In the genomic region with DNA sequence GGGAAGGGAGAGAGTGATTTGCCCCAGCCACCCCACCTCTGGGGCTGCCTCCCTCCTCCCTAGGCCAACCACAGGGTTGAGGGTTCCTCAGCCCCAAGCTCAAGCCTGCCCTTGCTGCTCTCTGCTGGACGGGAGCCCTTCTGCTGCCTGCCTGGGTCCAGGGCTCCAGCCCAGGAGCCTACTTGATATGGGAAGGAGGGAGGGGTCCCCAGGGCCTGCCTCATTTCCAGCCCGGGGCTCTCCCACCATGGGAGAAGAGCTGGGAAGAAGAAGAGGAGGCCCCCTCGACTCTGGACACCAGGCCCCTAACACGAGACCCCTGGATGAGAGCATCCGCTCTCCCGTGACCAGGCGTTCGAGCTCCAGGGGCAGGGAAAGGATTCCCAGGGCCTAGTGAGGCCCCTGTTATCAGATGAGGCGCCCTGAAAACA, we compare ENCODE assay signal across 8 cellular contexts. TPM values are rescaled to one million over a fixed set of nuclear protein-coding genes. Genes with fewer than 3 reads are reported as not detected.
DNase-seq lines count a peak whose midpoint lies in the region; ATAC-seq and TF ChIP-seq lines count a peak whose summit lies in the region.

No MANE protein-coding gene starts in this region.

- H3K4ac ChIP-seq in trophoblast cell (ENCODE audit: low read depth, low read length) = peak overlapping the region; percentile 97

- intact Hi-C loops in activated CD4-positive, alpha-beta memory T cell treated with anti-CD3 and anti-CD28 coated beads for 36 hours (cut with micrococcal nuclease) = no loop called here

- ATAC-seq in gastroesophageal sphincter = no peak
- no peak for ATAC-seq in GM21515 (IDR thresholded peaks at IDR 0.05; ENCODE audit: unreplicated experiment)

- POLR2A ChIA-PET in activated CD4-positive, alpha-beta memory T cell treated with anti-CD3 and anti-CD28 coated beads for 36 hours (lab: Charles Lee) = interaction anchor here (1.1 to 1.7 kb wide), 3 partner anchors 21 to 77 kb away, joined by 3 to 5 read pairs (median 4); a partner anchor contains a TSS

- no peaks in the 10 kb centered on the region for H3K9me3 ChIP-seq in ES-I3 (ENCODE audit: control insufficient read depth, insufficient read depth, low read length)
- H3K9me3 ChIP-seq in gastroesophageal sphincter = no peaks in the 10 kb centered on the region
- H3K9me3 ChIP-seq in trophoblast cell (ENCODE audit: insufficient read depth, low read depth, low read length) = peaks cover 2% of the 10 kb centered on the region

- peaks cover 29% of the 10 kb centered on the region for H3K79me1 ChIP-seq in trophoblast cell (ENCODE audit: low read length)

- H3K27me3 ChIP-seq in gastroesophageal sphincter = peaks cover 12% of the 10 kb centered on the region
- H3K27me3 ChIP-seq in trophoblast cell (ENCODE audit: insufficient read depth, low read length) = no peaks in the 10 kb centered on the region

- no CpG with 5 or more reads among the region's 9 CpGs for whole genome bisulfite sequencing in gastroesophageal sphincter (ENCODE audit: low coverage in 1 of 2), 2 donors
- no CpG with 5 or more reads among the region's 9 CpGs for WGBS in trophoblast cell (ENCODE audit: extremely low coverage, insufficient coverage, insufficient read length)

- H3K4me3 ChIP-seq in gastroesophageal sphincter = peak overlapping the region; percentile 41 to 60
- H3K4me3 ChIP-seq in trophoblast cell (ENCODE audit: low read depth, low read length) = peak overlapping the region; percentile 78

- H3K9ac ChIP-seq in ES-I3 (ENCODE audit: low read depth, low read length) (peak overlapping the region; percentile 94), trophoblast cell (ENCODE audit: low read length) (peak overlapping the region; percentile 93)

- peak overlapping the region; percentile 22 to 86 (median 76) for H3K27ac ChIP-seq in gastroesophageal sphincter
- H3K27ac ChIP-seq in trophoblast cell (ENCODE audit: low read depth, low read length) = peak overlapping the region; percentile 100

- H3K4me1 Mint-ChIP-seq in activated CD4-positive, alpha-beta memory T cell treated with anti-CD3 and anti-CD28 coated beads for 36 hours (ENCODE audit: low read depth) = peaks cover 41% of the 10 kb centered on the region

- H3K4me1 ChIP-seq in ES-I3 (ENCODE audit: insufficient read depth, low read length) (peaks cover 53% of the 10 kb centered on the region), gastroesophageal sphincter (peaks cover 0 to 49% (median 16%) of the 10 kb centered on the region in 3 donors), trophoblast cell (ENCODE audit: control insufficient read depth in 1 of 2, insufficient read depth in 2 of 2, low read length in 2 of 2) (peaks cover 50 to 57% of the 10 kb centered on the region in 2 experiments)

- H3K27me3 Mint-ChIP-seq in activated CD4-positive, alpha-beta memory T cell treated with anti-CD3 and anti-CD28 coated beads for 36 hours = no peaks in the 10 kb centered on the region

- peak overlapping the region; percentile 96 for H2AK5ac ChIP-seq in trophoblast cell (ENCODE audit: low read length)

- H3K79me2 ChIP-seq in trophoblast cell (ENCODE audit: control insufficient read depth, insufficient read depth, low read length, poor library complexity) = peaks cover 21% of the 10 kb centered on the region

- no peaks in the 10 kb centered on the region for H3K36me3 Mint-ChIP-seq in activated CD4-positive, alpha-beta memory T cell treated with anti-CD3 and anti-CD28 coated beads for 36 hours

- H3K27ac Mint-ChIP-seq in activated CD4-positive, alpha-beta memory T cell treated with anti-CD3 and anti-CD28 coated beads for 36 hours = no peak overlapping the region

- no peaks in the 10 kb centered on the region for H3K9me3 Mint-ChIP-seq in activated CD4-positive, alpha-beta memory T cell treated with anti-CD3 and anti-CD28 coated beads for 36 hours

- CTCF ChIA-PET in activated CD4-positive, alpha-beta memory T cell treated with anti-CD3 and anti-CD28 coated beads for 36 hours (lab: Charles Lee) = interaction anchor here (0.8 to 1.9 kb wide), 5 partner anchors 16 to 183 kb away, joined by 3 to 4 read pairs (median 4); a partner anchor contains a TSS

- no peak overlapping the region for H3K23ac ChIP-seq in trophoblast cell (ENCODE audit: low read length)

- H3K4me3 Mint-ChIP-seq in activated CD4-positive, alpha-beta memory T cell treated with anti-CD3 and anti-CD28 coated beads for 36 hours = peak overlapping the region; percentile 76

- H2BK12ac ChIP-seq in trophoblast cell (ENCODE audit: low read length) = peak overlapping the region; percentile 91

- peak overlapping the region; percentile 84 for H2AFZ ChIP-seq in trophoblast cell (ENCODE audit: insufficient read depth, low read length, poor library complexity)

- peak overlapping the region; percentile 100 for H4K91ac ChIP-seq in trophoblast cell (ENCODE audit: low read depth, low read length)

- peak overlapping the region; percentile 98 for H3K18ac ChIP-seq in trophoblast cell (ENCODE audit: low read length)

- H2BK5ac ChIP-seq in trophoblast cell (ENCODE audit: low read depth, low read length, poor library complexity) = peak overlapping the region; percentile 99

- peak overlapping the region; percentile 99 for H3K14ac ChIP-seq in trophoblast cell (ENCODE audit: low read length)

- H4K8ac ChIP-seq in trophoblast cell (ENCODE audit: low read depth, low read length) = peak overlapping the region; percentile 99

- no peak for TF ChIP-seq CTCF in gastroesophageal sphincter (IDR thresholded peaks at IDR 0.05)

- DNase-seq in activated CD4-positive, alpha-beta memory T cell treated with anti-CD3 and anti-CD28 coated beads for 36 hours = no peak
- DNase-seq in trophoblast cell (no peak), inferior parietal cortex (ENCODE audit: extremely low spot score) (no peak), NCI-H1436 treated with DMSO at 0.1 percent for 48 hours (lab: John Stamatoyannopoulos, UW) (no peak)
- no peak for DNase-seq in stimulated activated CD4-positive, alpha-beta T cell treated with anti-CD3 and anti-CD28 coated beads, Interleukin-4, amount 100 ng/mL, for 4 hours

- H4K12ac ChIP-seq in trophoblast cell (ENCODE audit: low read depth, low read length) = peak overlapping the region; percentile 99

- peak overlapping the region; percentile 66 for H3K4me2 ChIP-seq in trophoblast cell (ENCODE audit: low read length)

- H3K36me3 ChIP-seq in ES-I3 (ENCODE audit: insufficient read depth, low read length) = no peaks in the 10 kb centered on the region
- H3K36me3 ChIP-seq in gastroesophageal sphincter = no peaks in the 10 kb centered on the region
- no peaks in the 10 kb centered on the region for H3K36me3 ChIP-seq in trophoblast cell (ENCODE audit: control insufficient read depth in 1 of 2, insufficient read depth in 2 of 2, low read length in 2 of 2)

- TF ChIP-seq POLR2A in gastroesophageal sphincter (IDR thresholded peaks at IDR 0.05) = no peak

- H2BK120ac ChIP-seq in trophoblast cell (ENCODE audit: insufficient read depth, low read length, poor library complexity) = peak overlapping the region; percentile 98

- TF ChIP-seq EP300 in gastroesophageal sphincter (IDR thresholded peaks at IDR 0.05) = no peak

RNA-seq across cellular contexts. Expression of a gene that starts 0.7 kb away (rescaled TPM):
- 1 to 10 TPM; 6.7 to 7.7 TPM for total RNA-seq in activated CD4-positive, alpha-beta memory T cell treated with anti-CD3 and anti-CD28 coated beads for 36 hours
- total RNA-seq in gastroesophageal sphincter = 1 to 10 TPM; 4.0 to 6.9 (median 5.2) TPM
- polyA plus RNA-seq in trophoblast cell (2013) = 18.8 and 19.2 TPM in 2 replicates

RNA-seq across cellular contexts. Expression of a gene that starts 21.3 kb away (rescaled TPM):
- 1 to 10 TPM; 6.5 to 8.2 TPM for total RNA-seq in activated CD4-positive, alpha-beta memory T cell treated with anti-CD3 and anti-CD28 coated beads for 36 hours
- total RNA-seq in gastroesophageal sphincter = 1 to 10 TPM; 2.4 to 6.1 (median 3.9) TPM
- polyA plus RNA-seq in trophoblast cell (2013) = 8.6 and 8.7 TPM in 2 replicates

RNA-seq across cellular contexts. Expression of a gene that starts 41.5 kb away (rescaled TPM):
- 10 to 100 TPM; 20.6 to 23.3 TPM for total RNA-seq in activated CD4-positive, alpha-beta memory T cell treated with anti-CD3 and anti-CD28 coated beads for 36 hours
- total RNA-seq in gastroesophageal sphincter = 10 to 100 TPM; 27.1 to 39.7 (median 28.8) TPM
- polyA plus RNA-seq in trophoblast cell (2013) = 17.4 and 18.4 TPM in 2 replicates

RNA-seq across cellular contexts. Expression of a gene that starts 41.7 kb away (rescaled TPM):
- total RNA-seq in activated CD4-positive, alpha-beta memory T cell treated with anti-CD3 and anti-CD28 coated beads for 36 hours = 100 to 1,000 TPM; 249 to 261 TPM
- total RNA-seq in gastroesophageal sphincter = 100 to 1,000 TPM; 213 to 337 (median 307) TPM
- polyA plus RNA-seq in trophoblast cell (2013) = 250 and 260 TPM in 2 replicates

RNA-seq across cellular contexts. Expression of a gene that starts 43.1 kb away (rescaled TPM):
- 10 to 100 TPM; 65.2 to 70.8 TPM for total RNA-seq in activated CD4-positive, alpha-beta memory T cell treated with anti-CD3 and anti-CD28 coated beads for 36 hours
- total RNA-seq in gastroesophageal sphincter = 100 to 1,000 TPM in 2 of 4 donors, 10 to 100 TPM in 2; 74.5 to 121 (median 99.6) TPM
- polyA plus RNA-seq in trophoblast cell (2013) = 45.3 and 47.2 TPM in 2 replicates
